In genomic region chr1:111747282-111747734, GRCh38 we compare ENCODE assay signal across 8 cellular contexts. TPM values are rescaled to one million over a fixed set of nuclear protein-coding genes. Genes with fewer than 3 reads are reported as not detected.
DNase-seq lines count a peak whose midpoint lies in the region; FAIRE-seq and TF ChIP-seq lines count a peak whose summit lies in the region.

No MANE protein-coding gene starts in this region.

- DNase-seq in NCI-H1436 (lab: John Stamatoyannopoulos, UW): peak; percentile 52
- no peak for DNase-seq in NCI-H1436 treated with DMSO at 0.1 percent for 48 hours (lab: John Stamatoyannopoulos, UW)
- DNase-seq in LoVo (ENCODE audit: low spot score): peak; percentile 88
- peak in 1 of 2 donors; percentile 75 for DNase-seq in ascending aorta (ENCODE audit: low spot score in 2 of 2)
- peak; percentile 56 for DNase-seq in keratinocyte (ENCODE audit: low read depth, low spot score)
- DNase-seq in stimulated activated CD8-positive, alpha-beta memory T cell treated with anti-CD3 and anti-CD28 coated beads, Interleukin-12 subunit alpha, Interleukin-12 subunit beta, amount 100 ng/mL, for 1 hour (ENCODE audit: low read depth): peak; percentile 39
- DNase-seq in retina: no peak

- H3F3A ChIP-seq in SU-DHL-6 (ENCODE audit: insufficient read depth): no peaks in the 10 kb centered on the region

- H3K9me3 ChIP-seq in SU-DHL-6 (ENCODE audit: insufficient read depth, low read length) (no peaks in the 10 kb centered on the region), ascending aorta (no peaks in the 10 kb centered on the region), keratinocyte (ENCODE audit: control insufficient read depth, low read depth, low read length) (no peaks in the 10 kb centered on the region)

- intact Hi-C loops in ascending aorta (cut with DNase I): no loop called here

- H3K4me2 ChIP-seq in SU-DHL-6 (ENCODE audit: low read depth, low read length, poor library complexity, severe bottlenecking): no peak overlapping the region
- no peak overlapping the region for H3K4me2 ChIP-seq in keratinocyte (ENCODE audit: control insufficient read depth, extremely low read depth, insufficient read depth, low read depth, low read length)

- H3K9me2 ChIP-seq in SU-DHL-6 (replicated peaks; ENCODE audit: insufficient read depth, low read length): no peaks in the 10 kb centered on the region

- FAIRE-seq in keratinocyte (lab: Jason Lieb, UNC): peak; percentile 83

- TF ChIP-seq CTCF in SU-DHL-6 (IDR thresholded peaks at IDR 0.05; ENCODE audit: insufficient read depth, low read length, poor library complexity, severe bottlenecking) (peak; percentile 64), ascending aorta (IDR thresholded peaks at IDR 0.05) (peak in 2 of 3 experiments; percentile 56 to 61), keratinocyte (optimal IDR thresholded peaks at IDR 0.05 in 1 of 3, IDR thresholded peaks at IDR 0.05 in 1 of 3, conservative IDR thresholded peaks at IDR 0.05 in 1 of 3; ENCODE audit: extremely low read depth in 1 of 3, insufficient read depth in 2 of 3, low read length in 3 of 3) (peak; percentile 73 to 99 (median 98))

- H3K4me1 ChIP-seq in ascending aorta: no peaks in the 10 kb centered on the region
- no peaks in the 10 kb centered on the region for H3K4me1 ChIP-seq in keratinocyte (ENCODE audit: control insufficient read depth, extremely low read depth, insufficient read depth, low read length)

- H3K79me2 ChIP-seq in SU-DHL-6 (ENCODE audit: insufficient read depth, low read length): no peaks in the 10 kb centered on the region
- H3K79me2 ChIP-seq in keratinocyte (ENCODE audit: control insufficient read depth, insufficient read depth, low read length): no peaks in the 10 kb centered on the region

- dilution Hi-C loops in keratinocyte (cut with MboI; ENCODE audit: extremely low pct_ligation_motif_present, low sequenced_read_pairs): no loop called here

- H3K9me1 ChIP-seq in keratinocyte (ENCODE audit: control insufficient read depth, extremely low read depth, insufficient read depth, low read length): no peaks in the 10 kb centered on the region

- no peaks in the 10 kb centered on the region for H4K20me1 ChIP-seq in SU-DHL-6 (ENCODE audit: low read depth, low read length)
- H4K20me1 ChIP-seq in keratinocyte (ENCODE audit: control insufficient read depth, extremely low read depth, insufficient read depth, low read length): no peaks in the 10 kb centered on the region

- H2AFZ ChIP-seq in SU-DHL-6 (ENCODE audit: low read depth, low read length, severe bottlenecking) (no peak overlapping the region), keratinocyte (ENCODE audit: control insufficient read depth, low read length) (no peak overlapping the region)

- no peak overlapping the region for H3K27ac ChIP-seq in SU-DHL-6 (ENCODE audit: low read depth, low read length)
- H3K27ac ChIP-seq in ascending aorta: no peak overlapping the region
- no peak overlapping the region for H3K27ac ChIP-seq in keratinocyte (ENCODE audit: control insufficient read depth, insufficient read depth, low read length)

- H3K9ac ChIP-seq in SU-DHL-6 (ENCODE audit: low read length) (no peak overlapping the region), keratinocyte (ENCODE audit: control insufficient read depth, extremely low read depth, insufficient read depth, low read length) (no peak overlapping the region)

- H3K36me3 ChIP-seq in SU-DHL-6 (ENCODE audit: low read length) (no peaks in the 10 kb centered on the region), ascending aorta (no peaks in the 10 kb centered on the region), keratinocyte (ENCODE audit: control insufficient read depth in 2 of 2, extremely low read depth in 1 of 2, insufficient read depth in 2 of 2, low read length in 2 of 2) (no peaks in the 10 kb centered on the region)

- H3K27me3 ChIP-seq in SU-DHL-6 (ENCODE audit: low read length): no peaks in the 10 kb centered on the region
- no peaks in the 10 kb centered on the region for H3K27me3 ChIP-seq in ascending aorta
- no peaks in the 10 kb centered on the region for H3K27me3 ChIP-seq in keratinocyte (ENCODE audit: control insufficient read depth, extremely low read depth, insufficient read depth, low read length)

- H3K4me3 ChIP-seq in SU-DHL-6 (ENCODE audit: insufficient read depth, low read length, poor library complexity, severe bottlenecking) (no peak overlapping the region), ascending aorta (no peak overlapping the region), keratinocyte (ENCODE audit: control insufficient read depth in 2 of 3, extremely low read depth in 1 of 3, insufficient read depth in 2 of 3, low read depth in 1 of 3, low read length in 3 of 3) (no peak overlapping the region)

RNA-seq across cellular contexts. Expression of gene INKA2, which starts 8.1 kb away (rescaled TPM):
- not detected for total RNA-seq in ascending aorta
- polyA plus RNA-seq in keratinocyte: 1.8 to 2.8 TPM (median 2.7 TPM) in 3 replicates
- polyA plus RNA-seq in keratinocyte (2011; ENCODE audit: low read depth): 1.2 TPM
- polyA plus RNA-seq in keratinocyte (2011; cell fraction: cytosol; rRNA removed): 1.7 and 2.0 TPM in 2 replicates
- 4.0 and 5.1 TPM in 2 replicates for polyA plus RNA-seq in keratinocyte (2011; cell fraction: nucleus; rRNA removed)
- polyA plus RNA-seq in keratinocyte (2012; ENCODE audit: low replicate concordance): 1.8 and 2.2 TPM in 2 replicates
- 0.93 to 6.4 TPM in 2 of 3 replicates, not detected in the other for polyA minus RNA-seq in keratinocyte
- 1.9 TPM for polyA minus RNA-seq in keratinocyte (2011; cell fraction: cytosol; rRNA and poly(A)+ RNA removed)
- 1.8 and 3.2 TPM in 2 replicates for polyA minus RNA-seq in keratinocyte (2011; cell fraction: nucleus; rRNA and poly(A)+ RNA removed)

RNA-seq across cellular contexts. Expression of gene DDX20, which starts 8.4 kb away (rescaled TPM):
- total RNA-seq in ascending aorta: 11.3 TPM
- polyA plus RNA-seq in keratinocyte: 9.6 to 14.8 TPM (median 11.6 TPM) in 3 replicates
- 5.7 TPM for polyA plus RNA-seq in keratinocyte (2011; ENCODE audit: low read depth)
- 6.6 and 13.6 TPM in 2 replicates for polyA plus RNA-seq in keratinocyte (2011; cell fraction: cytosol; rRNA removed)
- polyA plus RNA-seq in keratinocyte (2011; cell fraction: nucleus; rRNA removed): 12.8 and 17.8 TPM in 2 replicates
- 6.2 and 10.7 TPM in 2 replicates for polyA plus RNA-seq in keratinocyte (2012; ENCODE audit: low replicate concordance)
- 3.6 to 15.5 TPM (median 9.4 TPM) in 3 replicates for polyA minus RNA-seq in keratinocyte
- polyA minus RNA-seq in keratinocyte (2011; cell fraction: cytosol; rRNA and poly(A)+ RNA removed): 11.5 TPM
- 10.6 and 13.3 TPM in 2 replicates for polyA minus RNA-seq in keratinocyte (2011; cell fraction: nucleus; rRNA and poly(A)+ RNA removed)

Comparison
In these comparisons a context has a peak if more than half of its experiments do, and no peak if none do; other contexts are left out.
1. DNase-seq: peak in NCI-H1436 (single experiment), LoVo (single experiment), keratinocyte (single experiment) and stimulated activated CD8-positive, alpha-beta memory T cell treated with anti-CD3 and anti-CD28 coated beads, Interleukin-12 subunit alpha, Interleukin-12 subunit beta, amount 100 ng/mL, for 1 hour (single experiment); none in NCI-H1436 treated with DMSO at 0.1 percent for 48 hours (single experiment) and retina (single experiment).
2. Peak in every context shown above with its lines, with median percentiles within 50 percentile points of each other: CTCF ChIP-seq.